18 cellular contexts compared by ENCODE assay signal in genomic region chr5:16834029-16834428, GRCh38.
DNase-seq lines count a peak whose midpoint lies in the region; ATAC-seq, FAIRE-seq and TF ChIP-seq lines count a peak whose summit lies in the region.
"Had no signal": no experiment of that assay in that cellular context is flagged by ENCODE, and none has a peak within 500 bp of the region (broad histone marks: within the 10 kb centered on the region; RNA-seq: fewer than 3 reads in every experiment).

No MANE protein-coding gene starts in this region.

- POLR2A ChIA-PET in SK-N-SH (lab: Yijun Ruan, JAX): no interaction called here

- H3K4me3 ChIP-seq in SK-N-SH (ENCODE audit: low read depth in 2 of 2, low read length in 1 of 2): no peak overlapping the region
- no peak overlapping the region for H3K4me3 ChIP-seq in body of pancreas
- no peak overlapping the region for H3K4me3 ChIP-seq in pancreas
- H3K4me3 ChIP-seq in hepatocyte: no peak overlapping the region
- H3K4me3 ChIP-seq: BLaER1 had no signal

- H3K4me2 ChIP-seq in SK-N-SH (no peak overlapping the region), hepatocyte (no peak overlapping the region)
- H3K4me2 ChIP-seq: BLaER1 had no signal

- H3K9me3 ChIP-seq in SK-N-SH (no peaks in the 10 kb centered on the region), body of pancreas (no peaks in the 10 kb centered on the region), pancreas (no peaks in the 10 kb centered on the region), hepatocyte (ENCODE audit: low read depth) (no peaks in the 10 kb centered on the region)
- H3K9me3 ChIP-seq: BLaER1, Caco-2 had no signal

- TF ChIP-seq POLR2A in body of pancreas (IDR thresholded peaks at IDR 0.05): no peak

- H2AFZ ChIP-seq in SK-N-SH (ENCODE audit: low read depth): no peak overlapping the region
- H2AFZ ChIP-seq in hepatocyte: no peak overlapping the region

- intact Hi-C loops in body of pancreas (cut with DNase I): no loop called here
- intact Hi-C loops in pancreas (cut with DNase I): no loop called here

- no peaks in the 10 kb centered on the region for H3K27me3 ChIP-seq in SK-N-SH (ENCODE audit: insufficient read depth)
- no peaks in the 10 kb centered on the region for H3K27me3 ChIP-seq in body of pancreas
- H3K27me3 ChIP-seq in pancreas: no peaks in the 10 kb centered on the region
- H3K27me3 ChIP-seq in hepatocyte: no peaks in the 10 kb centered on the region
- H3K27me3 ChIP-seq: BLaER1 had no signal

- DNase-seq in SK-N-SH (no peak), body of pancreas (no peak), pancreas (no peak), hepatocyte (ENCODE audit: low spot score) (no peak)
- no peak for DNase-seq in activated CD4-positive, CD25-positive, alpha-beta regulatory T cell (lab: John Stamatoyannopoulos, UW)
- DNase-seq: AML-193; Caco-2; CD8-positive, alpha-beta memory T cell; DMS53; GF-D8 had no signal

- CTCF ChIA-PET in SK-N-SH (lab: Yijun Ruan, JAX): interaction anchor here (1.0 kb wide), 1 partner anchor 22 kb away, joined by 5 read pairs; no protein-coding TSS in a partner anchor

- FAIRE-seq in pancreas (lab: Jason Lieb, UNC): no peak
- FAIRE-seq: GM18507, HepG2, HTR-8/SVneo had no signal

- no peaks in the 10 kb centered on the region for H3F3A ChIP-seq in SK-N-SH (replicated peaks; ENCODE audit: insufficient read depth)

- H3K79me2 ChIP-seq in SK-N-SH (ENCODE audit: insufficient read depth): peaks cover 100% of the 10 kb centered on the region
- peaks cover 54% of the 10 kb centered on the region for H3K79me2 ChIP-seq in hepatocyte

- peaks cover 100% of the 10 kb centered on the region for H4K20me1 ChIP-seq in SK-N-SH (ENCODE audit: insufficient read depth)
- peaks cover 24% of the 10 kb centered on the region for H4K20me1 ChIP-seq in hepatocyte (ENCODE audit: insufficient read depth, poor library complexity, severe bottlenecking)
- H4K20me1 ChIP-seq: BLaER1 had no signal

- 96% methylated on average over 6 of the region's 6 CpGs for WGBS in SK-N-SH (ENCODE audit: low lambda C conversion rate)
- 55 to 59% methylated on average over 6 of the region's 6 CpGs for WGBS in body of pancreas, 2 donors
- 46 to 57% methylated on average over 6 of the region's 6 CpGs for WGBS in pancreas, 2 donors
- 76% methylated on average over 6 of the region's 6 CpGs for WGBS in hepatocyte (ENCODE audit: low lambda C conversion rate, missing lambda C conversion rate)

- no peak for ATAC-seq in SK-N-SH treated with all-trans-retinoic acid at 6 μM for 48 hours
- ATAC-seq in body of pancreas: peak; percentile 24
- peak in 3 of 4 donors; percentile 57 to 71 (median 66) for ATAC-seq in pancreas
- no peak for ATAC-seq in HG02840 (IDR thresholded peaks at IDR 0.05; ENCODE audit: low FRiP score, unreplicated experiment)
- ATAC-seq: HepG2 had no signal

- no peak overlapping the region for H3K27ac ChIP-seq in SK-N-SH (ENCODE audit: low read depth in 2 of 2, low read length in 1 of 2)
- peak overlapping the region in 1 of 4 donors; percentile 10 for H3K27ac ChIP-seq in body of pancreas
- H3K27ac ChIP-seq in pancreas: no peak overlapping the region
- no peak overlapping the region for H3K27ac ChIP-seq in hepatocyte
- H3K27ac ChIP-seq: 22Rv1, BLaER1 had no signal

- TF ChIP-seq EP300 in SK-N-SH (IDR thresholded peaks at IDR 0.05; ENCODE audit: borderline replicate concordance in 1 of 2, low read depth in 1 of 2, low read length in 1 of 2): no peak

- no peak overlapping the region for H3K9ac ChIP-seq in SK-N-SH
- H3K9ac ChIP-seq: BLaER1 had no signal

- TF ChIP-seq RAD21 in SK-N-SH (IDR thresholded peaks at IDR 0.05; ENCODE audit: low read length): no peak

- H3K9me2 ChIP-seq in SK-N-SH: no peaks in the 10 kb centered on the region
- H3K9me2 ChIP-seq in hepatocyte (replicated peaks; ENCODE audit: insufficient read depth): no peaks in the 10 kb centered on the region

- H3K4me1 ChIP-seq in SK-N-SH (ENCODE audit: control insufficient read depth in 1 of 2, insufficient read depth in 2 of 2, low read depth in 1 of 2, low read length in 1 of 2): no peaks in the 10 kb centered on the region
- peaks cover 17% of the 10 kb centered on the region for H3K4me1 ChIP-seq in body of pancreas
- H3K4me1 ChIP-seq in pancreas: peaks cover 0 to 5% (median 0%) of the 10 kb centered on the region in 3 donors
- H3K4me1 ChIP-seq in hepatocyte (ENCODE audit: insufficient read depth): no peaks in the 10 kb centered on the region

- H3K36me3 ChIP-seq in SK-N-SH (replicated peaks in 1 of 2; ENCODE audit: control insufficient read depth in 1 of 2, insufficient read depth in 2 of 2, low read length in 1 of 2): peaks cover 0 to 4% of the 10 kb centered on the region in 2 experiments
- H3K36me3 ChIP-seq in body of pancreas (replicated peaks in 1 of 2; ENCODE audit: insufficient read depth in 1 of 2, low read depth in 2 of 2): no peaks in the 10 kb centered on the region
- H3K36me3 ChIP-seq in pancreas: no peaks in the 10 kb centered on the region
- no peaks in the 10 kb centered on the region for H3K36me3 ChIP-seq in hepatocyte (replicated peaks; ENCODE audit: insufficient read depth, low read depth)
- H3K36me3 ChIP-seq: BLaER1 had no signal

- TF ChIP-seq CTCF in SK-N-SH (IDR thresholded peaks at IDR 0.05) (no peak), body of pancreas (IDR thresholded peaks at IDR 0.05) (no peak), pancreas (IDR thresholded peaks at IDR 0.05) (no peak), hepatocyte (IDR thresholded peaks at IDR 0.05; ENCODE audit: poor library complexity) (no peak)

TF ChIP-seq in SK-N-SH, 30 proteins besides CTCF, POLR2A, EP300 and RAD21 (continues in another document):
- TF ChIP-seq, protein P1, sequence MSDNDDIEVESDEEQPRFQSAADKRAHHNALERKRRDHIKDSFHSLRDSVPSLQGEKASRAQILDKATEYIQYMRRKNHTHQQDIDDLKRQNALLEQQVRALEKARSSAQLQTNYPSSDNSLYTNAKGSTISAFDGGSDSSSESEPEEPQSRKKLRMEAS (IDR thresholded peaks at IDR 0.05; ENCODE audit: low read depth): no peak

TF ChIP-seq in SK-N-SH treated with all-trans-retinoic acid at 6 μM for 48 hours, 23 proteins besides CTCF, POLR2A, EP300 and RAD21 (continues in another document):
- TF ChIP-seq PPARA (CRISPR knock-in tag; IDR thresholded peaks at IDR 0.05; ENCODE audit: borderline replicate concordance): no peak
- TF ChIP-seq, protein P2, sequence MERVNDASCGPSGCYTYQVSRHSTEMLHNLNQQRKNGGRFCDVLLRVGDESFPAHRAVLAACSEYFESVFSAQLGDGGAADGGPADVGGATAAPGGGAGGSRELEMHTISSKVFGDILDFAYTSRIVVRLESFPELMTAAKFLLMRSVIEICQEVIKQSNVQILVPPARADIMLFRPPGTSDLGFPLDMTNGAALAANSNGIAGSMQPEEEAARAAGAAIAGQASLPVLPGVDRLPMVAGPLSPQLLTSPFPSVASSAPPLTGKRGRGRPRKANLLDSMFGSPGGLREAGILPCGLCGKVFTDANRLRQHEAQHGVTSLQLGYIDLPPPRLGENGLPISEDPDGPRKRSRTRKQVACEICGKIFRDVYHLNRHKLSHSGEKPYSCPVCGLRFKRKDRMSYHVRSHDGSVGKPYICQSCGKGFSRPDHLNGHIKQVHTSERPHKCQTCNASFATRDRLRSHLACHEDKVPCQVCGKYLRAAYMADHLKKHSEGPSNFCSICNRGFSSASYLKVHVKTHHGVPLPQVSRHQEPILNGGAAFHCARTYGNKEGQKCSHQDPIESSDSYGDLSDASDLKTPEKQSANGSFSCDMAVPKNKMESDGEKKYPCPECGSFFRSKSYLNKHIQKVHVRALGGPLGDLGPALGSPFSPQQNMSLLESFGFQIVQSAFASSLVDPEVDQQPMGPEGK (CRISPR knock-in tag; IDR thresholded peaks at IDR 0.05; ENCODE audit: borderline replicate concordance): no peak
- TF ChIP-seq, protein P3, sequence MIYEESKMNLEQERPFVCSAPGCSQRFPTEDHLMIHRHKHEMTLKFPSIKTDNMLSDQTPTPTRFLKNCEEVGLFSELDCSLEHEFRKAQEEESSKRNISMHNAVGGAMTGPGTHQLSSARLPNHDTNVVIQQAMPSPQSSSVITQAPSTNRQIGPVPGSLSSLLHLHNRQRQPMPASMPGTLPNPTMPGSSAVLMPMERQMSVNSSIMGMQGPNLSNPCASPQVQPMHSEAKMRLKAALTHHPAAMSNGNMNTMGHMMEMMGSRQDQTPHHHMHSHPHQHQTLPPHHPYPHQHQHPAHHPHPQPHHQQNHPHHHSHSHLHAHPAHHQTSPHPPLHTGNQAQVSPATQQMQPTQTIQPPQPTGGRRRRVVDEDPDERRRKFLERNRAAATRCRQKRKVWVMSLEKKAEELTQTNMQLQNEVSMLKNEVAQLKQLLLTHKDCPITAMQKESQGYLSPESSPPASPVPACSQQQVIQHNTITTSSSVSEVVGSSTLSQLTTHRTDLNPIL (CRISPR knock-in tag; IDR thresholded peaks at IDR 0.05; ENCODE audit: low read depth): no peak

TF ChIP-seq in PFSK-1, 5 proteins besides CTCF, POLR2A, EP300 and RAD21:
- TF ChIP-seq, protein P4, sequence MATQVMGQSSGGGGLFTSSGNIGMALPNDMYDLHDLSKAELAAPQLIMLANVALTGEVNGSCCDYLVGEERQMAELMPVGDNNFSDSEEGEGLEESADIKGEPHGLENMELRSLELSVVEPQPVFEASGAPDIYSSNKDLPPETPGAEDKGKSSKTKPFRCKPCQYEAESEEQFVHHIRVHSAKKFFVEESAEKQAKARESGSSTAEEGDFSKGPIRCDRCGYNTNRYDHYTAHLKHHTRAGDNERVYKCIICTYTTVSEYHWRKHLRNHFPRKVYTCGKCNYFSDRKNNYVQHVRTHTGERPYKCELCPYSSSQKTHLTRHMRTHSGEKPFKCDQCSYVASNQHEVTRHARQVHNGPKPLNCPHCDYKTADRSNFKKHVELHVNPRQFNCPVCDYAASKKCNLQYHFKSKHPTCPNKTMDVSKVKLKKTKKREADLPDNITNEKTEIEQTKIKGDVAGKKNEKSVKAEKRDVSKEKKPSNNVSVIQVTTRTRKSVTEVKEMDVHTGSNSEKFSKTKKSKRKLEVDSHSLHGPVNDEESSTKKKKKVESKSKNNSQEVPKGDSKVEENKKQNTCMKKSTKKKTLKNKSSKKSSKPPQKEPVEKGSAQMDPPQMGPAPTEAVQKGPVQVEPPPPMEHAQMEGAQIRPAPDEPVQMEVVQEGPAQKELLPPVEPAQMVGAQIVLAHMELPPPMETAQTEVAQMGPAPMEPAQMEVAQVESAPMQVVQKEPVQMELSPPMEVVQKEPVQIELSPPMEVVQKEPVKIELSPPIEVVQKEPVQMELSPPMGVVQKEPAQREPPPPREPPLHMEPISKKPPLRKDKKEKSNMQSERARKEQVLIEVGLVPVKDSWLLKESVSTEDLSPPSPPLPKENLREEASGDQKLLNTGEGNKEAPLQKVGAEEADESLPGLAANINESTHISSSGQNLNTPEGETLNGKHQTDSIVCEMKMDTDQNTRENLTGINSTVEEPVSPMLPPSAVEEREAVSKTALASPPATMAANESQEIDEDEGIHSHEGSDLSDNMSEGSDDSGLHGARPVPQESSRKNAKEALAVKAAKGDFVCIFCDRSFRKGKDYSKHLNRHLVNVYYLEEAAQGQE (IDR thresholded peaks at IDR 0.05; ENCODE audit: insufficient read depth in 1 of 2, low read depth in 2 of 2, low read length in 2 of 2): peak; percentile 51 to 84; a peak in 3 of 4 replicates
- TF ChIP-seq TAF1 (IDR thresholded peaks at IDR 0.05; ENCODE audit: borderline replicate concordance, insufficient read depth, low read length): no peak

Comparison
In these comparisons a context has a peak if more than half of its experiments do, and no peak if none do; other contexts are left out.
1. ATAC-seq: peak in body of pancreas (single experiment) and pancreas (3 of 4); none in SK-N-SH treated with all-trans-retinoic acid at 6 μM for 48 hours (single experiment) and HG02840 (single experiment).